Comparison of ENCODE assay signal across 10 cellular contexts in genomic region chr2:197248623-197249022, GRCh38.
DNase-seq lines count a peak whose midpoint lies in the region; ATAC-seq and TF ChIP-seq lines count a peak whose summit lies in the region.
"Had no signal": no experiment of that assay in that cellular context is flagged by ENCODE, and none has a peak within 500 bp of the region (broad histone marks: within the 10 kb centered on the region; RNA-seq: fewer than 3 reads in every experiment).

No MANE protein-coding gene starts in this region.

- no peak overlapping the region for H3K4me2 ChIP-seq in PC-3 (ENCODE audit: low read length)

- POLR2A ChIA-PET in GM10248 (lab: Yijun Ruan, JAX) = no interaction called here
- POLR2A ChIA-PET in PC-3 (lab: Charles Lee; ENCODE audit: unreplicated experiment) = no interaction called here

- H3K36me3 ChIP-seq in mucosa of descending colon (ENCODE audit: low read depth) = no peaks in the 10 kb centered on the region
- no peaks in the 10 kb centered on the region for H3K36me3 ChIP-seq in gastroesophageal sphincter
- no peaks in the 10 kb centered on the region for H3K36me3 ChIP-seq in PC-3 (ENCODE audit: low read depth, low read length)
- H3K36me3 ChIP-seq: right atrium auricular region, thyroid gland had no signal

- WGBS in gastroesophageal sphincter (ENCODE audit: low coverage in 1 of 2), 2 donors = 78 to 80% methylated on average over 3 of the region's 3 CpGs

- no peak for TF ChIP-seq CTCF in GM10266 (IDR thresholded peaks at IDR 0.05; ENCODE audit: control insufficient read depth, insufficient read depth, low read depth, missing control alignments)
- TF ChIP-seq CTCF in mucosa of descending colon (IDR thresholded peaks at IDR 0.05) = no peak
- no peak for TF ChIP-seq CTCF in GM10248 (IDR thresholded peaks at IDR 0.05; ENCODE audit: control extremely low read depth, extremely low read depth, low read depth, missing control alignments)
- TF ChIP-seq CTCF in gastroesophageal sphincter (IDR thresholded peaks at IDR 0.05) = no peak
- no peak for TF ChIP-seq CTCF in PC-3 (conservative IDR thresholded peaks at IDR 0.05; ENCODE audit: low read depth, low read length)

- no peaks in the 10 kb centered on the region for H3K9me2 ChIP-seq in PC-3 (replicated peaks; ENCODE audit: low read length)

- no peaks in the 10 kb centered on the region for H3K9me3 ChIP-seq in mucosa of descending colon
- no peaks in the 10 kb centered on the region for H3K9me3 ChIP-seq in gastroesophageal sphincter
- H3K9me3 ChIP-seq in PC-3 (ENCODE audit: low read length) = no peaks in the 10 kb centered on the region
- H3K9me3 ChIP-seq: right atrium auricular region, thyroid gland had no signal

- H3K4me1 ChIP-seq in mucosa of descending colon (ENCODE audit: low read depth) (no peaks in the 10 kb centered on the region), gastroesophageal sphincter (peaks cover 0 to 14% (median 0%) of the 10 kb centered on the region in 3 donors), PC-3 (ENCODE audit: insufficient read depth, low read length) (no peaks in the 10 kb centered on the region)
- H3K4me1 ChIP-seq: right atrium auricular region, thyroid gland had no signal

- H3K27ac ChIP-seq in gastroesophageal sphincter (no peak overlapping the region), PC-3 (ENCODE audit: low read length) (no peak overlapping the region)
- H3K27ac ChIP-seq: right atrium auricular region, thyroid gland had no signal

- H3K27me3 ChIP-seq in gastroesophageal sphincter = no peaks in the 10 kb centered on the region
- H3K27me3 ChIP-seq in PC-3 (ENCODE audit: low read length) = no peaks in the 10 kb centered on the region
- H3K27me3 ChIP-seq: right atrium auricular region, thyroid gland had no signal

- H2AFZ ChIP-seq in PC-3 (ENCODE audit: low read length) = no peak overlapping the region

- H3K79me2 ChIP-seq in PC-3 (ENCODE audit: low read length) = no peaks in the 10 kb centered on the region

- BruUV-seq in PC-3 (replicated peaks; lab: Mats Ljungman, UMichigan) = no TSS peak

- no peaks in the 10 kb centered on the region for H4K20me1 ChIP-seq in PC-3 (ENCODE audit: low read length)

- no peak overlapping the region for H3K9ac ChIP-seq in PC-3 (ENCODE audit: low read length)

- TF ChIP-seq POLR2A in gastroesophageal sphincter (IDR thresholded peaks at IDR 0.05) = no peak

- DNase-seq in GM10266 (ENCODE audit: extremely low spot score) (peak; percentile 29), UCSD-AML1 (lab: John Stamatoyannopoulos, UW; ENCODE audit: unreplicated experiment) (peak; percentile 30), mucosa of descending colon (peak in 1 of 3 donors; percentile 35), cardiac septum (ENCODE audit: low spot score) (no peak), GM10248 (ENCODE audit: extremely low spot score) (no peak), PC-3 (no peak)
- DNase-seq: thyroid gland had no signal

- intact Hi-C loops in mucosa of descending colon (cut with DNase I, micrococcal nuclease) (no loop called here), cardiac septum (cut with DNase I) (no loop called here), PC-3 (cut with micrococcal nuclease) (no loop called here)

- ATAC-seq in HG02678 (IDR thresholded peaks at IDR 0.05; ENCODE audit: unreplicated experiment) (peak; percentile 52), mucosa of descending colon (peak; percentile 55), gastroesophageal sphincter (no peak), PC-3 (no peak)

- CTCF ChIA-PET in GM10248 (lab: Yijun Ruan, JAX) = interaction anchor here (0.7 to 1.8 kb wide), 5 partner anchors 15 to 80 kb away, joined by 3 to 6 read pairs (median 3); no protein-coding TSS in a partner anchor
- CTCF ChIA-PET in PC-3 (lab: Charles Lee) = no interaction called here

- no peak for TF ChIP-seq EP300 in gastroesophageal sphincter (IDR thresholded peaks at IDR 0.05)

- no peaks in the 10 kb centered on the region for H3F3A ChIP-seq in PC-3 (ENCODE audit: low read length, unreplicated experiment)

- H3K4me3 ChIP-seq in mucosa of descending colon = no peak overlapping the region
- no peak overlapping the region for H3K4me3 ChIP-seq in gastroesophageal sphincter
- H3K4me3 ChIP-seq in PC-3 (ENCODE audit: low read length) = no peak overlapping the region
- H3K4me3 ChIP-seq: right atrium auricular region, thyroid gland had no signal

Comparison
In these comparisons a context has a peak if more than half of its experiments do, and no peak if none do; other contexts are left out.
1. DNase-seq: peak in GM10266 (single experiment) and UCSD-AML1 (single experiment); none in cardiac septum (single experiment), GM10248 (single experiment) and PC-3 (single experiment).
2. ATAC-seq: peak in HG02678 (single experiment) and mucosa of descending colon (single experiment); none in gastroesophageal sphincter (single experiment) and PC-3 (single experiment).